ENCODE assay signal across 8 cellular contexts in genomic region chr11:64448599-64449380, GRCh38.
DNase-seq lines count a peak whose midpoint lies in the region; ATAC-seq and TF ChIP-seq lines count a peak whose summit lies in the region.

No MANE protein-coding gene starts in this region.

- H3K27ac Mint-ChIP-seq in T-cell = no peak overlapping the region

- peak; percentile 80 to 86 (median 81) for ATAC-seq in T-cell (replicated peaks in 1 of 4)

- CTCF ChIA-PET in T-cell (lab: Charles Lee) = interaction anchor here (0.5 to 1.1 kb wide), 3 partner anchors 89 to 772 kb away, joined by 3 read pairs; no protein-coding TSS in a partner anchor

- TF ChIP-seq CTCF in adrenal gland (IDR thresholded peaks at IDR 0.05) (peak; percentile 66 to 85 (median 76)), left ventricle myocardium inferior (IDR thresholded peaks at IDR 0.05; ENCODE audit: borderline replicate concordance) (peak; percentile 85), tibial nerve (IDR thresholded peaks at IDR 0.05) (peak; percentile 76 to 86 (median 82))

- H3K4me3 Mint-ChIP-seq in T-cell = peak overlapping the region; percentile 79 to 86 (median 81)

- H3K27me3 Mint-ChIP-seq in T-cell = peaks cover under 1 to 15% of the 10 kb centered on the region in 2 donors

- H3K4me1 ChIP-seq in adrenal gland (replicated peaks in 1 of 2) (peaks cover 3 to 17% of the 10 kb centered on the region in 2 donors), left ventricle myocardium inferior (peaks cover 18% of the 10 kb centered on the region), tibial nerve (peaks cover 0 to 24% (median 14%) of the 10 kb centered on the region in 4 donors)

- H3K4me3 ChIP-seq in adrenal gland (peak overlapping the region in 1 of 4 donors; percentile 39), left ventricle myocardium inferior (peak overlapping the region; percentile 57), tibial nerve (peak overlapping the region; percentile 6 to 44 (median 32))

- H3K4me1 Mint-ChIP-seq in T-cell = peaks cover 15 to 19% (median 18%) of the 10 kb centered on the region in 3 donors

- H3K27ac ChIP-seq in adrenal gland (peak overlapping the region in 2 of 5 donors; percentile 48 to 74), left ventricle myocardium inferior (replicated peaks) (peak overlapping the region; percentile 45), tibial nerve (peak overlapping the region; percentile 7 to 75 (median 39))

- no peaks in the 10 kb centered on the region for H3K9me3 ChIP-seq in adrenal gland (replicated peaks in 1 of 3)
- H3K9me3 ChIP-seq in left ventricle myocardium inferior (replicated peaks) = peaks cover 5% of the 10 kb centered on the region
- H3K9me3 ChIP-seq in tibial nerve = peaks cover 0 to 8% (median 0%) of the 10 kb centered on the region in 4 donors

- intact Hi-C loops in adrenal gland (cut with DNase I) = loop anchor here in 1 of 2 donors (10.0 kb wide), 1 partner anchor 206 kb away; no protein-coding TSS in a partner anchor
- intact Hi-C loops in left ventricle myocardium inferior (cut with micrococcal nuclease) = no loop called here
- intact Hi-C loops in posterior cingulate gyrus (cut with DNase I) = loop anchor here (1.0 kb wide), 1 partner anchor 205 kb away; no protein-coding TSS in a partner anchor

- no peak for TF ChIP-seq EP300 in tibial nerve (IDR thresholded peaks at IDR 0.05)

- no peak for TF ChIP-seq POLR2A in adrenal gland (IDR thresholded peaks at IDR 0.05)
- no peak for TF ChIP-seq POLR2A in tibial nerve (IDR thresholded peaks at IDR 0.05)

- H3K27me3 ChIP-seq in adrenal gland = no peaks in the 10 kb centered on the region
- peaks cover 54% of the 10 kb centered on the region for H3K27me3 ChIP-seq in left ventricle myocardium inferior (ENCODE audit: low read depth)
- peaks cover 0 to 9% of the 10 kb centered on the region in 2 donors for H3K27me3 ChIP-seq in tibial nerve

- 1 to 4% (median 3%) methylated on average over 14 to 37 of the region's 37 CpGs for WGBS in adrenal gland, 4 donors
- WGBS in tibial nerve, 2 donors = 1 to 3% methylated on average over 27 to 37 of the region's 37 CpGs

- H3K9me3 Mint-ChIP-seq in T-cell = no peaks in the 10 kb centered on the region

- POLR2A ChIA-PET in T-cell (lab: Charles Lee) = no interaction called here

- H3K36me3 ChIP-seq in adrenal gland (replicated peaks in 1 of 2) (no peaks in the 10 kb centered on the region), left ventricle myocardium inferior (no peaks in the 10 kb centered on the region), tibial nerve (no peaks in the 10 kb centered on the region)

- H3K36me3 Mint-ChIP-seq in T-cell = no peaks in the 10 kb centered on the region

- DNase-seq in NCI-H187 (lab: John Stamatoyannopoulos, UW) (peak; percentile 20 to 31), NCI-H187 treated with DMSO at 0.1 percent for 48 hours (lab: John Stamatoyannopoulos, UW) (no peak), NCI-H1105 (lab: John Stamatoyannopoulos, UW) (peak; percentile 77), T-cell (peak; percentile 16 to 73 (median 54)), adrenal gland (peak; percentile 81 to 90 (median 86)), left ventricle myocardium inferior (peak; percentile 81), posterior cingulate gyrus (peak; percentile 60 to 98 (median 84)), tibial nerve (ENCODE audit: low spot score in 2 of 2) (peak; percentile 44 to 74)
